16 cellular contexts compared by ENCODE assay signal in the genomic region with DNA sequence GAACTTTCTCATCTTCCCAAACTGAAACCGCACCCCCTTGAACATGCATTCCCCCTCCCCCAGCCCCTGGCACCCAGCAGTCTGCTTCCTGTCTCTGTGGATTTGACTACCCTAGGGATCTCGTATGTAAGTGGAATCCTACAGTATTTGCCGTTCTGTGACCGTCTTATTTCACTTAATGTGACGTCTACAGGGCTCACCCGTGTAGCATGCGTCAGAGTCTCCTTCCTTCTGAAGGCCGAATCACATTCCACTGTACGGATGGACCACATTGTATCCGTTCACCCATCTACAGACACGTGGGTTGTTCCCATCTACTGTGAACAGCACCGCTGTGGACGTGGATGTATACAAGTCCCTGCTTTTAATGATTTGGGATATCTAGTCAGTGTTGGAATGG. TPM values are rescaled to one million over a fixed set of nuclear protein-coding genes. Genes with fewer than 3 reads are reported as not detected.
DNase-seq lines count a peak whose midpoint lies in the region; ATAC-seq and TF ChIP-seq lines count a peak whose summit lies in the region.
"Had no signal": no experiment of that assay in that cellular context is flagged by ENCODE, and none has a peak within 500 bp of the region (broad histone marks: within the 10 kb centered on the region; RNA-seq: fewer than 3 reads in every experiment).

No MANE protein-coding gene starts in this region.

- peaks cover 7% of the 10 kb centered on the region for H3K4me1 Mint-ChIP-seq in activated naive CD8-positive, alpha-beta T cell treated with anti-CD3 and anti-CD28 coated beads, Interleukin-2, amount 50 U/mL, for 24 hours

- no peak for TF ChIP-seq POLR2A in gastroesophageal sphincter (IDR thresholded peaks at IDR 0.05)

- peak overlapping the region; percentile 54 to 80 for H3K27ac ChIP-seq in tibial artery
- no peak overlapping the region for H3K27ac ChIP-seq in gastroesophageal sphincter
- H3K27ac ChIP-seq: A549, HL-60 had no signal

- H3K9me3 Mint-ChIP-seq in activated naive CD8-positive, alpha-beta T cell treated with anti-CD3 and anti-CD28 coated beads, Interleukin-2, amount 50 U/mL, for 24 hours = no peaks in the 10 kb centered on the region

- WGBS in gastroesophageal sphincter (ENCODE audit: low coverage in 1 of 2), 2 donors = 81 to 83% methylated on average over 6 to 13 of the region's 13 CpGs

- H3K4me3 ChIP-seq in foreskin fibroblast (ENCODE audit: low read depth in 1 of 2, low read length in 2 of 2) (peak overlapping the region in 1 of 2 donors; percentile 35), tibial artery (no peak overlapping the region), gastroesophageal sphincter (no peak overlapping the region)
- H3K4me3 ChIP-seq: A549 had no signal

- intact Hi-C loops in tibial artery (cut with DNase I; ENCODE audit: low total_unique reads) = loop anchor here (10.0 kb wide), 1 partner anchor 1065 kb away; no protein-coding TSS in a partner anchor

- DNase-seq in AG20443 (ENCODE audit: low spot score) (peak; percentile 73), amniotic stem cell (lab: John Stamatoyannopoulos, UW) (peak; percentile 53), foreskin fibroblast (peak; percentile 48 to 53), tibial artery (no peak), NCI-H1417 treated with DMSO at 0.1 percent for 48 hours (lab: John Stamatoyannopoulos, UW) (no peak)
- no peak for DNase-seq in activated naive CD8-positive, alpha-beta T cell treated with anti-CD3 and anti-CD28 coated beads, Interleukin-2, amount 50 U/mL, for 24 hours
- DNase-seq: Caco-2; CD4-positive, CD25-positive, alpha-beta regulatory T cell; NCI-H1930; NCI-H2171; NCI-H446; NCI-H69; SHP77 had no signal

- no peak for TF ChIP-seq CTCF in foreskin fibroblast (IDR thresholded peaks at IDR 0.05; ENCODE audit: low read depth, low read length)
- no peak for TF ChIP-seq CTCF in tibial artery (IDR thresholded peaks at IDR 0.05)
- no peak for TF ChIP-seq CTCF in gastroesophageal sphincter (IDR thresholded peaks at IDR 0.05)

- no peaks in the 10 kb centered on the region for H3K36me3 Mint-ChIP-seq in activated naive CD8-positive, alpha-beta T cell treated with anti-CD3 and anti-CD28 coated beads, Interleukin-2, amount 50 U/mL, for 24 hours (ENCODE audit: low read depth)
- H3K36me3 Mint-ChIP-seq: CD4-positive, CD25-positive, alpha-beta regulatory T cell had no signal

- no peak for TF ChIP-seq EP300 in gastroesophageal sphincter (IDR thresholded peaks at IDR 0.05)

- no peaks in the 10 kb centered on the region for H3K9me3 ChIP-seq in tibial artery
- no peaks in the 10 kb centered on the region for H3K9me3 ChIP-seq in gastroesophageal sphincter
- H3K9me3 ChIP-seq: A549, Caco-2 had no signal

- H3K27ac Mint-ChIP-seq in activated naive CD8-positive, alpha-beta T cell treated with anti-CD3 and anti-CD28 coated beads, Interleukin-2, amount 50 U/mL, for 24 hours = no peak overlapping the region

- ATAC-seq in gastroesophageal sphincter = no peak
- ATAC-seq in activated naive CD8-positive, alpha-beta T cell treated with anti-CD3 and anti-CD28 coated beads, Interleukin-2, amount 50 U/mL, for 24 hours = no peak

- H3K36me3 ChIP-seq in tibial artery = no peaks in the 10 kb centered on the region
- no peaks in the 10 kb centered on the region for H3K36me3 ChIP-seq in gastroesophageal sphincter

- H3K4me3 Mint-ChIP-seq in activated naive CD8-positive, alpha-beta T cell treated with anti-CD3 and anti-CD28 coated beads, Interleukin-2, amount 50 U/mL, for 24 hours = no peak overlapping the region
- H3K4me3 Mint-ChIP-seq: CD4-positive, CD25-positive, alpha-beta regulatory T cell had no signal

- peaks cover 20% of the 10 kb centered on the region for H3K27me3 Mint-ChIP-seq in activated naive CD8-positive, alpha-beta T cell treated with anti-CD3 and anti-CD28 coated beads, Interleukin-2, amount 50 U/mL, for 24 hours

- H3K27me3 ChIP-seq in tibial artery (no peaks in the 10 kb centered on the region), gastroesophageal sphincter (peaks cover 39% of the 10 kb centered on the region)

- peaks cover 0 to 74% (median 34%) of the 10 kb centered on the region in 4 donors for H3K4me1 ChIP-seq in tibial artery
- peaks cover 0 to 20% (median 7%) of the 10 kb centered on the region in 3 donors for H3K4me1 ChIP-seq in gastroesophageal sphincter
- H3K4me1 ChIP-seq: Caco-2 had no signal

RNA-seq across cellular contexts. Expression of gene PRRX2, which starts 4.5 kb away (rescaled TPM):
- total RNA-seq in gastroesophageal sphincter = 10 to 100 TPM in 1 of 4 donors, 1 to 10 TPM in 2, under 1 TPM in 1; 0.93 to 12.1 (median 7.1) TPM
- total RNA-seq: Caco-2; CD4-positive, CD25-positive, alpha-beta regulatory T cell had no signal

RNA-seq across cellular contexts. Expression of gene ASB6, which starts 28.0 kb away (rescaled TPM):
- 10 to 100 TPM; 21.3 to 37.2 (median 28.2) TPM for total RNA-seq in gastroesophageal sphincter

RNA-seq across cellular contexts. Expression of gene NTMT1, which starts 44.0 kb away (rescaled TPM):
- total RNA-seq in gastroesophageal sphincter = 10 to 100 TPM; 12.8 to 24.0 (median 21.8) TPM

RNA-seq across cellular contexts. Expression of gene C9orf50, which starts 49.0 kb away (rescaled TPM):
- total RNA-seq in gastroesophageal sphincter = under 1 TPM in 1 of 4 donors, not detected in 3; 0.27 TPM
- total RNA-seq: Caco-2; CD4-positive, CD25-positive, alpha-beta regulatory T cell had no signal

Comparison
In these comparisons a context has a peak if more than half of its experiments do, and no peak if none do; other contexts are left out.
1. DNase-seq: peak in AG20443 (single experiment), amniotic stem cell (single experiment) and foreskin fibroblast (2 of 2); none in tibial artery (0 of 2), NCI-H1417 treated with DMSO at 0.1 percent for 48 hours (single experiment) and activated naive CD8-positive, alpha-beta T cell treated with anti-CD3 and anti-CD28 coated beads, Interleukin-2, amount 50 U/mL, for 24 hours (single experiment).
2. H3K27ac ChIP-seq: peak in tibial artery (2 of 2); none in gastroesophageal sphincter (0 of 4).